In genomic region chr19:15320118-15320517, GRCh38 we compare ENCODE assay signal across 15 cellular contexts. TPM values are rescaled to one million over a fixed set of nuclear protein-coding genes. Genes with fewer than 3 reads are reported as not detected.
DNase-seq lines count a peak whose midpoint lies in the region; ATAC-seq and TF ChIP-seq lines count a peak whose summit lies in the region.
"Had no signal": no experiment of that assay in that cellular context is flagged by ENCODE, and none has a peak within 500 bp of the region (broad histone marks: within the 10 kb centered on the region; RNA-seq: fewer than 3 reads in every experiment).

No MANE protein-coding gene starts in this region.

- no peak overlapping the region for H3K4me3 ChIP-seq in cardiac muscle cell
- no peak overlapping the region for H3K4me3 ChIP-seq in left ventricle myocardium inferior
- H3K4me3 ChIP-seq in lower lobe of right lung, result no peak overlapping the region
- H3K4me3 ChIP-seq: testis had no signal

- TF ChIP-seq CTCF in cardiac muscle cell (IDR thresholded peaks at IDR 0.05; ENCODE audit: low read depth, low read length), result no peak
- no peak for TF ChIP-seq CTCF in left ventricle myocardium inferior (IDR thresholded peaks at IDR 0.05; ENCODE audit: borderline replicate concordance)
- TF ChIP-seq CTCF in lower lobe of right lung (IDR thresholded peaks at IDR 0.05), result no peak

- H3K4me1 ChIP-seq in cardiac muscle cell (ENCODE audit: low read depth) (peaks cover 64% of the 10 kb centered on the region), left ventricle myocardium inferior (peaks cover 100% of the 10 kb centered on the region), lower lobe of right lung (peaks cover 98% of the 10 kb centered on the region)

- no peaks in the 10 kb centered on the region for H3K36me3 ChIP-seq in cardiac muscle cell
- H3K36me3 ChIP-seq in left ventricle myocardium inferior, result no peaks in the 10 kb centered on the region
- H3K36me3 ChIP-seq in lower lobe of right lung, result no peaks in the 10 kb centered on the region

- H3K27ac ChIP-seq in cardiac muscle cell (peak overlapping the region; percentile 74), left ventricle myocardium inferior (replicated peaks) (no peak overlapping the region), lower lobe of right lung (peak overlapping the region; percentile 36)

- peak in 1 of 2 donors; percentile 35 for ATAC-seq in lower lobe of right lung
- no peak for ATAC-seq in HG02642 (IDR thresholded peaks at IDR 0.05; ENCODE audit: poor library complexity, unreplicated experiment)
- ATAC-seq: left lobe of liver had no signal

- no peaks in the 10 kb centered on the region for H3K9me3 ChIP-seq in cardiac muscle cell (ENCODE audit: low read depth)
- no peaks in the 10 kb centered on the region for H3K9me3 ChIP-seq in left ventricle myocardium inferior (replicated peaks)
- H3K9me3 ChIP-seq in lower lobe of right lung, result no peaks in the 10 kb centered on the region
- H3K9me3 ChIP-seq: testis had no signal

- intact Hi-C loops in left ventricle myocardium inferior (cut with micrococcal nuclease) (no loop called here), lower lobe of right lung (cut with DNase I) (no loop called here)

- DNase-seq in cardiac muscle cell (ENCODE audit: low read depth in 1 of 2, low spot score in 1 of 2) (no peak), left ventricle myocardium inferior (no peak), astrocyte of the hippocampus (ENCODE audit: low read depth, low spot score) (peak; percentile 40), lower lobe of right lung (no peak), NCI-H774 (lab: John Stamatoyannopoulos, UW) (no peak), NCI-H2107 treated with DMSO at 0.1 percent for 48 hours (lab: John Stamatoyannopoulos, UW; ENCODE audit: unreplicated experiment) (no peak), DMS53 (lab: John Stamatoyannopoulos, UW) (no peak)
- DNase-seq: activated effector memory CD4-positive, alpha-beta T cell treated with Interleukin-2 at 50 U/mL for 16 hours; dermis blood vessel endothelial cell; glutamatergic neuron; NCI-H1417; NCI-H524 treated with DMSO at 0.1 percent for 48 hours; testis had no signal

- H3K27me3 ChIP-seq in cardiac muscle cell (no peaks in the 10 kb centered on the region), left ventricle myocardium inferior (ENCODE audit: low read depth) (no peaks in the 10 kb centered on the region), lower lobe of right lung (ENCODE audit: low read depth) (no peaks in the 10 kb centered on the region)
- H3K27me3 ChIP-seq: testis had no signal

RNA-seq across cellular contexts. Expression of gene BRD4, which starts 12.2 kb away (rescaled TPM):
- 25.9 and 42.5 TPM in 2 replicates for total RNA-seq in cardiac muscle cell
- 86.1 and 109 TPM in 2 replicates for polyA plus RNA-seq in cardiac muscle cell
- 60.9 TPM for total RNA-seq in left ventricle myocardium inferior
- total RNA-seq in lower lobe of right lung, result 104 TPM

RNA-seq across cellular contexts. Expression of gene AKAP8, which starts 59.5 kb away (rescaled TPM):
- total RNA-seq in cardiac muscle cell (16.3 and 34.5 TPM in 2 replicates), left ventricle myocardium inferior (21.8 TPM), lower lobe of right lung (37.2 TPM)
- 17.8 and 24.1 TPM in 2 replicates for polyA plus RNA-seq in cardiac muscle cell
